Comparison of ENCODE assay signal across 30 cellular contexts in the genomic region with DNA sequence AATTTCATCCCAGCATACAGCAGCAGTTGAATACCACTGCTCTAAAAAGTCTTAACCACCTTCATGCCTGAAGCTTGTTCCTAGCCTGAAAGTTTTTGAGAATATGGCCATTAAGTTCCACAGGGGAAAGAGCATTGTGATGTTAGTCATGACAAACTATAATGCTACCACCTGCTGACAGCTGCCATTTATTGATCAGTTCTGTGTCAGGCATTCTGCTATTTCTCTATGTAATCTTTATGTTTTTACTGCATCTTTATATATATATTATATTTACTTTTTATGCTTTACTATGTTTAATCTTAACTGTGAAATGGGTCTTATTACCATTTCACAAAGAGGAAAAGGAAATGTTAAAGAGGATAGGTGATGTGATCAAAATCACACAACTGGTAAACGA. TPM values are rescaled to one million over a fixed set of nuclear protein-coding genes. Genes with fewer than 3 reads are reported as not detected.
"Had no signal": no experiment of that assay in that cellular context is flagged by ENCODE, and none has a peak within 500 bp of the region (broad histone marks: within the 10 kb centered on the region; RNA-seq: fewer than 3 reads in every experiment).

No MANE protein-coding gene starts in this region.

- H2AFZ ChIP-seq: parathyroid adenoma had no signal

- H3K27me3 ChIP-seq: ovary, right lobe of liver, sigmoid colon, stomach, tibial artery, transverse colon, upper lobe of left lung, vagina had no signal

- H3K4me3 ChIP-seq: ovary, psoas muscle, right lobe of liver, sigmoid colon, stomach, thoracic aorta, tibial artery, transverse colon, upper lobe of left lung, vagina had no signal

- FAIRE-seq: small intestine, urothelium cell line had no signal

- DNase-seq: naive thymus-derived CD8-positive, alpha-beta T cell; nephron progenitor cell; occipital lobe; ovary; posterior cingulate gyrus; psoas muscle; right cardiac atrium; right lobe of liver; sigmoid colon; small intestine; stimulated activated CD4-positive, alpha-beta T cell treated with anti-CD3 and anti-CD28 coated beads, Interleukin-15, amount 100 ng/mL, for 24 hours; stimulated activated CD4-positive, alpha-beta T cell treated with anti-CD3 and anti-CD28 coated beads, Interleukin-2, amount 100 ng/mL, for 24 hours; stimulated activated CD4-positive, alpha-beta T cell treated with anti-CD3 and anti-CD28 coated beads, Interleukin-2, amount 100 ng/mL, for 48 hours; stimulated activated CD4-positive, alpha-beta T cell treated with anti-CD3 and anti-CD28 coated beads, Interleukin-4, amount 100 ng/mL, for 24 hours; stimulated activated naive B cell treated with anti-CD40 and anti-IgM and Interleukin-4, amounts not matched to agents 10 μg/mL and 1 μg/mL and 100 μg/mL, for 72 hours; stimulated activated naive CD4-positive, alpha-beta T cell treated with Interleukin-2 at 50 U/mL for 16 hours; stomach; tibial artery; transverse colon; upper lobe of left lung had no signal

- ATAC-seq: naive thymus-derived CD8-positive, alpha-beta T cell; natural killer cell treated with Interleukin-12 subunit alpha and Interleukin-12 subunit beta and Interleukin-15 and Interleukin-18, amount 100 ng/mL, for 72 hours; psoas muscle; right cardiac atrium; right lobe of liver; stimulated activated effector memory CD8-positive, alpha-beta T cell treated with anti-CD3 and anti-CD28 coated beads, Interleukin-12 subunit alpha, Interleukin-12 subunit beta, amount 100 ng/mL, for 72 hours; stimulated activated naive B cell treated with anti-CD40 and anti-IgM and Interleukin-4, amounts not matched to agents 10 μg/mL and 1 μg/mL and 100 μg/mL, for 72 hours had no signal

- H3K4me1 ChIP-seq: parathyroid adenoma, psoas muscle, right lobe of liver, sigmoid colon, stomach, tibial artery, transverse colon, upper lobe of left lung, vagina had no signal

- H3K9me3 ChIP-seq: ovary, psoas muscle, right lobe of liver, sigmoid colon, stomach, thoracic aorta, tibial artery, transverse colon, upper lobe of left lung, vagina had no signal

- H3K9ac ChIP-seq: parathyroid adenoma had no signal

- H3K36me3 ChIP-seq: ovary, right lobe of liver, sigmoid colon, stomach, thoracic aorta, tibial artery, transverse colon, upper lobe of left lung, vagina had no signal

- H3K27ac ChIP-seq: ovary, parathyroid adenoma, psoas muscle, right lobe of liver, sigmoid colon, stomach, thoracic aorta, tibial artery, transverse colon, upper lobe of left lung, vagina had no signal

- H3K79me2 ChIP-seq: parathyroid adenoma had no signal

RNA-seq across cellular contexts. Expression of a gene that starts 54.0 kb away (rescaled TPM):
- total RNA-seq: naive thymus-derived CD8-positive, alpha-beta T cell; natural killer cell treated with Interleukin-12 subunit alpha and Interleukin-12 subunit beta and Interleukin-15 and Interleukin-18, amount 100 ng/mL, for 72 hours; osteoblast; renal cortical epithelial cell; right cardiac atrium; right lobe of liver; sigmoid colon; subcutaneous adipose tissue; thoracic aorta; transverse colon; ureter; vagina had no signal
- polyA plus RNA-seq: naive thymus-derived CD8-positive, alpha-beta T cell; right cardiac atrium had no signal
